In the genomic region with DNA sequence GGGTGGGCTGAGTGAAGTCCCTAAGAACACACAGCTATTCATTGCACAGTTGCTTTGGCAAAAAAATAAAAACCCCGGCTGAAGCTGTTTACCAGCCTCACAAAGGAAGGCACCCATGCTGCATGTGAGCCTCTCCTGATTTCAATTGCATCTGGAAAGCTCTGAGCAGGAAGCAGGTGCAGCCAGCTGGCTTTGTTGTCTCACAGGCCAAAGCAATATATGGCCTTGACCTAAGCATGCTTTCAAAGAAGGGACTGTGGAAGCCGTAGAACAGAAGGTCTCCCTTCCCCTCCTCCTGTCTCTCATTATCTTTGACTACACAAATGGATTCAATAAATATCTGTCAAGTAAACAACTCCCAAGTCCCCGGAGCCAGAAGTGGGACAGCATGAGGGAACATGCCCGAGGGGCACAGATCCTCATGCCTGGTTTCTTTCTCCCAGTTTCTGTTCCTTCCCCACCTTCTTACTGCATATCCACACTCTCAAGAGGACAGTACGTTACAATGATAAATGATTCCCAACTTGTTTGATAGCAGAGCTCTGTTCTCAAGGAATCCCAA, we compare ENCODE assay signal across 14 cellular contexts. TPM values are rescaled to one million over a fixed set of nuclear protein-coding genes. Genes with fewer than 3 reads are reported as not detected.
DNase-seq lines count a peak whose midpoint lies in the region; TF ChIP-seq lines count a peak whose summit lies in the region.
"Had no signal": no experiment of that assay in that cellular context is flagged by ENCODE, and none has a peak within 500 bp of the region (broad histone marks: within the 10 kb centered on the region; RNA-seq: fewer than 3 reads in every experiment).

No MANE protein-coding gene starts in this region.

- no peak for TF ChIP-seq EP300 in sigmoid colon (IDR thresholded peaks at IDR 0.05)

- H3K27ac ChIP-seq in sigmoid colon = no peak overlapping the region
- H3K27ac ChIP-seq: ascending aorta, skin epidermis, upper lobe of right lung had no signal

- 29% methylated on average over 5 of the region's 5 CpGs for WGBS in sigmoid colon, 2 donors

- no peaks in the 10 kb centered on the region for H3K4me1 ChIP-seq in sigmoid colon
- H3K4me1 ChIP-seq: ascending aorta, upper lobe of right lung had no signal

- TF ChIP-seq POLR2A in sigmoid colon (IDR thresholded peaks at IDR 0.05) = no peak

- peak; percentile 88 for DNase-seq in COR-L47 (lab: John Stamatoyannopoulos, UW)
- peak; percentile 16 to 96 (median 89) for DNase-seq in NCI-H1417 (lab: John Stamatoyannopoulos, UW)
- peak; percentile 64 for DNase-seq in NCI-H2227 treated with DMSO at 0.1 percent for 48 hours (lab: John Stamatoyannopoulos, UW)
- DNase-seq in globus pallidus (ENCODE audit: low spot score) = peak; percentile 7
- no peak for DNase-seq in sigmoid colon
- no peak for DNase-seq in middle frontal gyrus (ENCODE audit: extremely low spot score, low spot score)
- no peak for DNase-seq in medulla oblongata (ENCODE audit: extremely low spot score)
- DNase-seq in HCEC 1CT = no peak
- DNase-seq: activated effector memory CD4-positive, alpha-beta T cell treated with Interleukin-2 at 50 U/mL for 16 hours; stimulated activated naive B cell treated with anti-CD40 and anti-IgM and Interleukin-4, amounts not matched to agents 10 μg/mL and 1 μg/mL and 100 μg/mL, for 72 hours; upper lobe of right lung had no signal

- intact Hi-C loops in sigmoid colon (cut with DNase I) = no loop called here

- no peaks in the 10 kb centered on the region for H3K36me3 ChIP-seq in sigmoid colon
- H3K36me3 ChIP-seq: ascending aorta, upper lobe of right lung had no signal

- no peak for TF ChIP-seq CTCF in sigmoid colon (IDR thresholded peaks at IDR 0.05)

- H3K27me3 ChIP-seq in sigmoid colon = no peaks in the 10 kb centered on the region
- H3K27me3 ChIP-seq: ascending aorta, upper lobe of right lung had no signal

- H3K9me3 ChIP-seq in sigmoid colon = peaks cover 0 to 2% (median 0%) of the 10 kb centered on the region in 4 donors
- H3K9me3 ChIP-seq: ascending aorta, upper lobe of right lung had no signal

- no peak overlapping the region for H3K4me3 ChIP-seq in sigmoid colon
- H3K4me3 ChIP-seq: ascending aorta, skin epidermis, upper lobe of right lung had no signal

RNA-seq across cellular contexts. Expression of gene PCSK2, which starts 57.2 kb away (rescaled TPM):
- 1 to 10 TPM; 2.0 to 5.4 (median 3.8) TPM for total RNA-seq in sigmoid colon
- polyA plus RNA-seq in sigmoid colon = under 1 TPM in 2 of 3 donors, not detected in 1; 0.54 to 0.60 TPM
- total RNA-seq: activated CD8-positive, alpha-beta memory T cell treated with anti-CD3 and anti-CD28 coated beads for 36 hours; ascending aorta had no signal

Comparison
In these comparisons a context has a peak if more than half of its experiments do, and no peak if none do; other contexts are left out.
1. DNase-seq: peak in COR-L47 (single experiment), NCI-H1417 (3 of 3), NCI-H2227 treated with DMSO at 0.1 percent for 48 hours (single experiment) and globus pallidus (single experiment); none in sigmoid colon (single experiment), middle frontal gyrus (single experiment), medulla oblongata (single experiment) and HCEC 1CT (single experiment).